ENCODE assay signal across 18 cellular contexts in the genomic region with DNA sequence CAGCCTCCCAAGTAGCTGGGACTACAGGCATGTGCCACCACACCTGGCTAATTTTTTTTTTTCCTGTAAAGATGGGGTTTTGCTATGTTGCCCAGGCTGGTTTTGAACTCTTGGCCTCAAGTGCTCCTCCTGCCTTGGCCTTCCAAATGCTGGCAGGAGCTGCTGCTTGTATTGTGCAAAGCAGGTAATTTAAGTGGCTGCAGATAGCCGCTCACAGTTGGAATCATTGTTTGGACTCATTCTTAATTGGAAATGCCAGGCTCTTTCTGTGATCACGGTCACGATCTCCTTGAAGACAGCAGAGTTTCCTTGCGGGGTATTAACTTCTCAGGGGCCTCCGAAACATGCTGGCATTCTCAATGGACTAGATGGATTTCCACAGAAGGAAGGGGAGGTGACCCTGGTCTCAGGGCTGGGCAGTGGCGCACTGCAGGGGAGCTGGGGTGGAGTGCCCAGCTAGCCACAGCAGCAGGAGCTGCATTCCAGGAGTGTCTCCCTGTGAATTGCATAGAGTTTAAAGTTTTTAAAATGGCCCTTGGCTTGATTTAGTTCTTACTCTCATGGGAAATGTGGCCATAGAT.
DNase-seq lines count a peak whose midpoint lies in the region; ATAC-seq and TF ChIP-seq lines count a peak whose summit lies in the region.
"Had no signal": no experiment of that assay in that cellular context is flagged by ENCODE, and none has a peak within 500 bp of the region (broad histone marks: within the 10 kb centered on the region; RNA-seq: fewer than 3 reads in every experiment).

No MANE protein-coding gene starts in this region.

- H3K27ac ChIP-seq in RWPE1 (peak overlapping the region; percentile 96), vagina (peak overlapping the region; percentile 77), SJCRH30 (no peak overlapping the region)
- H3K27ac ChIP-seq: BLaER1, SJSA1 had no signal

- POLR2A ChIA-PET in RWPE1 (lab: Yijun Ruan, JAX; ENCODE audit: low non-redundant PET), result no interaction called here

- H3K27me3 ChIP-seq in vagina (no peaks in the 10 kb centered on the region), SJCRH30 (no peaks in the 10 kb centered on the region)
- H3K27me3 ChIP-seq: BLaER1, SJSA1 had no signal

- H3K4me3 ChIP-seq in vagina, result no peak overlapping the region
- H3K4me3 ChIP-seq in SJCRH30, result no peak overlapping the region
- H3K4me3 ChIP-seq: BLaER1, HAP-1, SJSA1 had no signal

- TF ChIP-seq CTCF in RWPE1 (conservative IDR thresholded peaks at IDR 0.05; ENCODE audit: low read depth) (no peak), vagina (IDR thresholded peaks at IDR 0.05) (no peak)

- H3K4me1 ChIP-seq in vagina (peaks cover 5% of the 10 kb centered on the region), SJCRH30 (no peaks in the 10 kb centered on the region)
- H3K4me1 ChIP-seq: BLaER1, HAP-1 had no signal

- no peaks in the 10 kb centered on the region for H3K36me3 Mint-ChIP-seq in activated naive CD4-positive, alpha-beta T cell treated with anti-CD3 and anti-CD28 coated beads, Interleukin-2, amount 50 U/mL, for 72 hours
- H3K36me3 Mint-ChIP-seq: CD4-positive, alpha-beta memory T cell had no signal

- no peaks in the 10 kb centered on the region for H3K9me3 Mint-ChIP-seq in activated naive CD4-positive, alpha-beta T cell treated with anti-CD3 and anti-CD28 coated beads, Interleukin-2, amount 50 U/mL, for 72 hours

- CTCF ChIA-PET in RWPE1 (lab: Yijun Ruan, JAX), result interaction anchor here (1.0 kb wide), 1 partner anchor 9 kb away, joined by 4 read pairs; no protein-coding TSS in a partner anchor

- DNase-seq in activated naive CD4-positive, alpha-beta T cell treated with anti-CD3 and anti-CD28 coated beads, Interleukin-2, amount 50 U/mL, for 72 hours (ENCODE audit: low spot score in 2 of 2), result no peak
- no peak for DNase-seq in activated naive CD4-positive, alpha-beta T cell (lab: John Stamatoyannopoulos, UW)
- DNase-seq in RWPE1 (ENCODE audit: low spot score) (no peak), iPS-NIHi11 (ENCODE audit: low spot score) (peak; percentile 44), vagina (ENCODE audit: extremely low spot score in 2 of 2) (no peak), SJCRH30 (no peak), NCI-H510A (lab: John Stamatoyannopoulos, UW) (no peak)
- DNase-seq: 8988T; CD4-positive, alpha-beta memory T cell; DMS53; NCI-H187; NCI-H2107; NCI-H510A treated with DMSO at 0.1 percent for 48 hours; NCI-H774 had no signal

- no peak for TF ChIP-seq POLR2A in vagina (IDR thresholded peaks at IDR 0.05)

- intact Hi-C loops in vagina (cut with DNase I), result no loop called here

- peak overlapping the region; percentile 3 to 42 for H3K27ac Mint-ChIP-seq in activated naive CD4-positive, alpha-beta T cell treated with anti-CD3 and anti-CD28 coated beads, Interleukin-2, amount 50 U/mL, for 72 hours
- H3K27ac Mint-ChIP-seq: CD4-positive, alpha-beta memory T cell had no signal

- H3K9me3 ChIP-seq in vagina, result no peaks in the 10 kb centered on the region
- H3K9me3 ChIP-seq in SJCRH30 (replicated peaks), result no peaks in the 10 kb centered on the region
- H3K9me3 ChIP-seq: HAP-1, SJSA1 had no signal

- no peaks in the 10 kb centered on the region for H3K36me3 ChIP-seq in vagina
- H3K36me3 ChIP-seq in SJCRH30, result no peaks in the 10 kb centered on the region
- H3K36me3 ChIP-seq: BLaER1, HAP-1, SJSA1 had no signal

- ATAC-seq in activated naive CD4-positive, alpha-beta T cell treated with anti-CD3 and anti-CD28 coated beads, Interleukin-2, amount 50 U/mL, for 72 hours, result no peak
- ATAC-seq in HG02973 (IDR thresholded peaks at IDR 0.05; ENCODE audit: unreplicated experiment), result no peak
